ENCODE assay signal across 18 cellular contexts in the genomic region with DNA sequence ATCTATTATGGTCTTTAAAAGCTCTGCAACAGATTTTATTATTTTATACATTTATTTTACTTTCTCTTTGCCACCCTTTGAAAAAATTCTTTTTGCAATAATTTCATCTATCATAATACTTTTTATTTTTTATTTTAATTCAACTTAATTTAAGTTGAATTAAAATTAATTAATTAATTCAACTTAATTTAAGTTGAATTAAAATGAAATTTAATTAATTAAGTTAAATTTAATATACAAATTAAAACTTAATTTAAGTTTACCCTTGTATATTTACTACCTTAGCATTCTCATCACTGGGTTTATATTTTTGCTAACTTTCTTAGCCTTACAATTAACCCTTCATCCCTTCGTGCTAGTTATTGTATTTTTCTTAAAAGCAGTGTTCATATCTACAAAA.
DNase-seq lines count a peak whose midpoint lies in the region; ATAC-seq, FAIRE-seq and TF ChIP-seq lines count a peak whose summit lies in the region.
"Had no signal": no experiment of that assay in that cellular context is flagged by ENCODE, and none has a peak within 500 bp of the region (broad histone marks: within the 10 kb centered on the region; RNA-seq: fewer than 3 reads in every experiment).

No MANE protein-coding gene starts in this region.

- no peak for TF ChIP-seq POLR2A in testis (IDR thresholded peaks at IDR 0.05)

- no peak overlapping the region for H3K9ac ChIP-seq in kidney (ENCODE audit: low read length in 2 of 2)

- H3K27ac ChIP-seq in kidney (ENCODE audit: low read depth in 2 of 2, low read length in 2 of 2) (no peak overlapping the region), testis (no peak overlapping the region)

- FAIRE-seq in RCC 7860 (lab: Jason Lieb, UNC) (peak; percentile 20), colon (lab: Jason Lieb, UNC) (peak; percentile 61), kidney (lab: Jason Lieb, UNC) (peak; percentile 93)
- FAIRE-seq: GM12892, GM19239 had no signal

- intact Hi-C loops in kidney (cut with DNase I) (no loop called here), testis (cut with DNase I; ENCODE audit: low total_unique reads) (no loop called here)

- H3K4me1 ChIP-seq in kidney (ENCODE audit: control insufficient read depth in 1 of 2, insufficient read depth in 1 of 2, low read depth in 1 of 2, low read length in 2 of 2) (no peaks in the 10 kb centered on the region), testis (no peaks in the 10 kb centered on the region)
- H3K4me1 ChIP-seq: HAP-1 had no signal

- H3K36me3 ChIP-seq in kidney (ENCODE audit: control insufficient read depth in 1 of 2, insufficient read depth in 2 of 2, low read length in 2 of 2): no peaks in the 10 kb centered on the region
- H3K36me3 ChIP-seq in testis (ENCODE audit: low read depth, missing control alignments): no peaks in the 10 kb centered on the region
- H3K36me3 ChIP-seq: HAP-1 had no signal

- TF ChIP-seq CTCF in kidney (IDR thresholded peaks at IDR 0.05; ENCODE audit: borderline replicate concordance, extremely low read depth, insufficient read depth) (no peak), testis (IDR thresholded peaks at IDR 0.05) (no peak)

- H3K9me3 ChIP-seq in kidney (ENCODE audit: control insufficient read depth in 1 of 2, low read length in 2 of 2) (no peaks in the 10 kb centered on the region), testis (no peaks in the 10 kb centered on the region)
- H3K9me3 ChIP-seq: HAP-1 had no signal

- DNase-seq in RCC 7860 (ENCODE audit: low spot score): no peak
- no peak for DNase-seq in kidney
- DNase-seq in left lobe of liver (ENCODE audit: low spot score): no peak
- no peak for DNase-seq in amniotic stem cell (lab: John Stamatoyannopoulos, UW)
- DNase-seq in testis: no peak
- DNase-seq: C1 segment of cervical spinal cord; Calu3; CD4-positive, alpha-beta memory T cell; COR-L47; DMS53; DMS79 treated with DMSO at 0.1 percent for 48 hours; HFFc6 had no signal

- no peaks in the 10 kb centered on the region for H3K27me3 ChIP-seq in testis

- ATAC-seq in GM18502 (IDR thresholded peaks at IDR 0.05; ENCODE audit: poor library complexity, unreplicated experiment) (no peak), left lobe of liver (no peak)
- ATAC-seq: GM23338 had no signal

- H3K4me3 ChIP-seq in kidney (ENCODE audit: low read length in 2 of 2): no peak overlapping the region
- H3K4me3 ChIP-seq in testis: no peak overlapping the region
- H3K4me3 ChIP-seq: GM23338, HAP-1 had no signal

- WGBS in testis, 2 donors: 80 to 92% methylated on average over 1 of the region's 1 CpG
